ENCODE assay signal across 8 cellular contexts in genomic region chr1:158830904-158831507, GRCh38. TPM values are rescaled to one million over a fixed set of nuclear protein-coding genes. Genes with fewer than 3 reads are reported as not detected.
A peak's percentile ranks its signal among the peaks of the same experiment; 100 is the strongest.
DNase-seq lines count a peak whose midpoint lies in the region; ATAC-seq and TF ChIP-seq lines count a peak whose summit lies in the region.

MNDA (plus strand) TSS chr1:158831351; CDS start chr1:158842154, 10,803 bp downstream.

- ATAC-seq in activated naive CD8-positive, alpha-beta T cell treated with anti-CD3 and anti-CD28 coated beads, Interleukin-2, amount 50 U/mL, for 24 hours = no peak
- ATAC-seq in HG03066 (IDR thresholded peaks at IDR 0.05; ENCODE audit: low read depth, unreplicated experiment) = peak; percentile 90
- no peak for ATAC-seq in thoracic aorta (ENCODE audit: insufficient number of reproducible peaks, low FRiP score, low read depth)
- no peak for ATAC-seq in T-cell (replicated peaks in 1 of 4)
- ATAC-seq in gastroesophageal sphincter = no peak

- H3K36me3 ChIP-seq in thoracic aorta (no peaks in the 10 kb centered on the region), esophagus muscularis mucosa (no peaks in the 10 kb centered on the region), gastroesophageal sphincter (no peaks in the 10 kb centered on the region)

- peaks cover 2% of the 10 kb centered on the region for H3K4me1 Mint-ChIP-seq in activated naive CD8-positive, alpha-beta T cell (ENCODE audit: low read depth)
- H3K4me1 Mint-ChIP-seq in activated naive CD8-positive, alpha-beta T cell treated with anti-CD3 and anti-CD28 coated beads, Interleukin-2, amount 50 U/mL, for 24 hours = peaks cover 12% of the 10 kb centered on the region
- H3K4me1 Mint-ChIP-seq in activated T-helper 2 cell treated with anti-CD3 and anti-CD28 coated beads, Interferon-gamma antibody, Interleukin-2, Interleukin-4, amounts not matched to agents 10 μg/mL and 5 μg/mL and 100 μg/mL, durations not matched to agents 14 hours and 24 hours and 36 hours (ENCODE audit: low read depth) = peaks cover 20% of the 10 kb centered on the region
- H3K4me1 Mint-ChIP-seq in T-cell = peaks cover 0 to 12% (median 4%) of the 10 kb centered on the region in 3 donors

- TF ChIP-seq POLR2A in esophagus muscularis mucosa (IDR thresholded peaks at IDR 0.05; ENCODE audit: low read depth) (no peak), gastroesophageal sphincter (IDR thresholded peaks at IDR 0.05) (no peak)

- no peaks in the 10 kb centered on the region for H3K27me3 Mint-ChIP-seq in activated naive CD8-positive, alpha-beta T cell
- H3K27me3 Mint-ChIP-seq in activated naive CD8-positive, alpha-beta T cell treated with anti-CD3 and anti-CD28 coated beads, Interleukin-2, amount 50 U/mL, for 24 hours = peaks cover 3% of the 10 kb centered on the region
- no peaks in the 10 kb centered on the region for H3K27me3 Mint-ChIP-seq in activated T-helper 2 cell treated with anti-CD3 and anti-CD28 coated beads, Interferon-gamma antibody, Interleukin-2, Interleukin-4, amounts not matched to agents 10 μg/mL and 5 μg/mL and 100 μg/mL, durations not matched to agents 14 hours and 24 hours and 36 hours (ENCODE audit: low read depth)
- peaks cover 0 to 3% of the 10 kb centered on the region in 2 donors for H3K27me3 Mint-ChIP-seq in T-cell

- TF ChIP-seq EP300 in esophagus muscularis mucosa (IDR thresholded peaks at IDR 0.05) (no peak), gastroesophageal sphincter (IDR thresholded peaks at IDR 0.05) (no peak)

- 63% methylated on average over 5 of the region's 5 CpGs for WGBS in esophagus muscularis mucosa
- WGBS in gastroesophageal sphincter (ENCODE audit: low coverage in 1 of 2), 2 donors = 72 to 76% methylated on average over 5 of the region's 5 CpGs

- POLR2A ChIA-PET in T-cell (lab: Charles Lee) = no interaction called here

- H3K27ac ChIP-seq in thoracic aorta (no peak within 1 kb of the TSS), esophagus muscularis mucosa (replicated peaks in 1 of 4) (no peak within 1 kb of the TSS), gastroesophageal sphincter (no peak within 1 kb of the TSS)

- H3K4me1 ChIP-seq in thoracic aorta (ENCODE audit: control insufficient read depth in 1 of 2, low read depth in 2 of 2) = no peaks in the 10 kb centered on the region
- H3K4me1 ChIP-seq in esophagus muscularis mucosa = no peaks in the 10 kb centered on the region
- H3K4me1 ChIP-seq in gastroesophageal sphincter = no peaks in the 10 kb centered on the region

- intact Hi-C loops in activated T-helper 2 cell treated with anti-CD3 and anti-CD28 coated beads, Interferon-gamma antibody, Interleukin-2, Interleukin-4, amounts not matched to agents 10 μg/mL and 5 μg/mL and 100 μg/mL, durations not matched to agents 14 hours and 24 hours and 36 hours (cut with micrococcal nuclease) = loop anchor here (1.0 to 5.0 kb wide), 3 partner anchors 12 to 629 kb away; no protein-coding TSS in a partner anchor
- intact Hi-C loops in esophagus muscularis mucosa (cut with DNase I) = no loop called here

- H3K4me3 ChIP-seq in thoracic aorta (peak within 1 kb of the TSS; percentile 20), esophagus muscularis mucosa (peak within 1 kb of the TSS in 1 of 4 donors; percentile 36), gastroesophageal sphincter (no peak within 1 kb of the TSS)

- H3K27me3 ChIP-seq in thoracic aorta (replicated peaks; ENCODE audit: insufficient read depth) (no peaks in the 10 kb centered on the region), esophagus muscularis mucosa (no peaks in the 10 kb centered on the region), gastroesophageal sphincter (no peaks in the 10 kb centered on the region)

- H3K9me3 Mint-ChIP-seq in activated naive CD8-positive, alpha-beta T cell (ENCODE audit: low read depth) = peaks cover 7% of the 10 kb centered on the region
- peaks cover 24% of the 10 kb centered on the region for H3K9me3 Mint-ChIP-seq in activated naive CD8-positive, alpha-beta T cell treated with anti-CD3 and anti-CD28 coated beads, Interleukin-2, amount 50 U/mL, for 24 hours
- H3K9me3 Mint-ChIP-seq in activated T-helper 2 cell treated with anti-CD3 and anti-CD28 coated beads, Interferon-gamma antibody, Interleukin-2, Interleukin-4, amounts not matched to agents 10 μg/mL and 5 μg/mL and 100 μg/mL, durations not matched to agents 14 hours and 24 hours and 36 hours = peaks cover 45% of the 10 kb centered on the region
- H3K9me3 Mint-ChIP-seq in T-cell = peaks cover 10 to 16% (median 15%) of the 10 kb centered on the region in 3 donors

- CTCF ChIA-PET in T-cell (lab: Charles Lee) = no interaction called here

- H3K27ac Mint-ChIP-seq in activated naive CD8-positive, alpha-beta T cell = peak within 1 kb of the TSS; percentile 17
- no peak within 1 kb of the TSS for H3K27ac Mint-ChIP-seq in activated naive CD8-positive, alpha-beta T cell treated with anti-CD3 and anti-CD28 coated beads, Interleukin-2, amount 50 U/mL, for 24 hours
- H3K27ac Mint-ChIP-seq in activated T-helper 2 cell treated with anti-CD3 and anti-CD28 coated beads, Interferon-gamma antibody, Interleukin-2, Interleukin-4, amounts not matched to agents 10 μg/mL and 5 μg/mL and 100 μg/mL, durations not matched to agents 14 hours and 24 hours and 36 hours = peak within 1 kb of the TSS; percentile 64
- no peak within 1 kb of the TSS for H3K27ac Mint-ChIP-seq in T-cell

- H3K4me3 Mint-ChIP-seq in activated naive CD8-positive, alpha-beta T cell = no peak within 1 kb of the TSS
- H3K4me3 Mint-ChIP-seq in activated naive CD8-positive, alpha-beta T cell treated with anti-CD3 and anti-CD28 coated beads, Interleukin-2, amount 50 U/mL, for 24 hours = no peak within 1 kb of the TSS
- no peak within 1 kb of the TSS for H3K4me3 Mint-ChIP-seq in activated T-helper 2 cell treated with anti-CD3 and anti-CD28 coated beads, Interferon-gamma antibody, Interleukin-2, Interleukin-4, amounts not matched to agents 10 μg/mL and 5 μg/mL and 100 μg/mL, durations not matched to agents 14 hours and 24 hours and 36 hours (ENCODE audit: low read depth)
- no peak within 1 kb of the TSS for H3K4me3 Mint-ChIP-seq in T-cell

- peaks cover 3% of the 10 kb centered on the region for H3K36me3 Mint-ChIP-seq in activated naive CD8-positive, alpha-beta T cell
- H3K36me3 Mint-ChIP-seq in activated naive CD8-positive, alpha-beta T cell treated with anti-CD3 and anti-CD28 coated beads, Interleukin-2, amount 50 U/mL, for 24 hours (ENCODE audit: low read depth) = peaks cover 7% of the 10 kb centered on the region
- H3K36me3 Mint-ChIP-seq in activated T-helper 2 cell treated with anti-CD3 and anti-CD28 coated beads, Interferon-gamma antibody, Interleukin-2, Interleukin-4, amounts not matched to agents 10 μg/mL and 5 μg/mL and 100 μg/mL, durations not matched to agents 14 hours and 24 hours and 36 hours (ENCODE audit: low read depth) = peaks cover 19% of the 10 kb centered on the region
- no peaks in the 10 kb centered on the region for H3K36me3 Mint-ChIP-seq in T-cell

- DNase-seq in activated naive CD8-positive, alpha-beta T cell treated with anti-CD3 and anti-CD28 coated beads, Interleukin-2, amount 50 U/mL, for 24 hours = no peak
- DNase-seq in activated T-helper 2 cell treated with anti-CD3 and anti-CD28 coated beads, Interferon-gamma antibody, Interleukin-2, Interleukin-4, amounts not matched to agents 10 μg/mL and 5 μg/mL and 100 μg/mL, durations not matched to agents 14 hours and 24 hours and 36 hours (ENCODE audit: low spot score) = no peak
- DNase-seq in thoracic aorta (ENCODE audit: low spot score) (no peak), T-cell (no peak), esophagus muscularis mucosa (ENCODE audit: extremely low spot score) (no peak)

- TF ChIP-seq CTCF in thoracic aorta (IDR thresholded peaks at IDR 0.05) (no peak), esophagus muscularis mucosa (IDR thresholded peaks at IDR 0.05) (no peak), gastroesophageal sphincter (IDR thresholded peaks at IDR 0.05) (no peak)

- no peaks in the 10 kb centered on the region for H3K9me3 ChIP-seq in thoracic aorta
- H3K9me3 ChIP-seq in esophagus muscularis mucosa = peaks cover 0 to 6% (median 0%) of the 10 kb centered on the region in 4 donors
- peaks cover 0 to 12% (median 0%) of the 10 kb centered on the region in 3 donors for H3K9me3 ChIP-seq in gastroesophageal sphincter

RNA-seq across cellular contexts. Expression of gene MNDA, which starts in this region (rescaled TPM):
- not detected in 2 replicates for total RNA-seq in activated T-helper 2 cell treated with anti-CD3 and anti-CD28 coated beads, Interferon-gamma antibody, Interleukin-2, Interleukin-4, amounts not matched to agents 10 μg/mL and 5 μg/mL and 100 μg/mL, durations not matched to agents 14 hours and 24 hours and 36 hours
- total RNA-seq in thoracic aorta (10 to 100 TPM; 11.0 to 12.7 TPM), T-cell (1 to 10 TPM in 1 of 5 donors, under 1 TPM in 4; 0.20 to 1.2 (median 0.61) TPM), esophagus muscularis mucosa (10 to 100 TPM in 1 of 4 donors, 1 to 10 TPM in 3; 2.1 to 19.7 (median 3.2) TPM), gastroesophageal sphincter (10 to 100 TPM in 1 of 4 donors, 1 to 10 TPM in 1, under 1 TPM in 1, not detected in 1; 0.73 to 10.5 (median 8.6) TPM)

Comparison
In these comparisons a context has a peak if more than half of its experiments do, and no peak if none do; other contexts are left out.
1. H3K27ac Mint-ChIP-seq: peak in activated naive CD8-positive, alpha-beta T cell (single experiment) and activated T-helper 2 cell treated with anti-CD3 and anti-CD28 coated beads, Interferon-gamma antibody, Interleukin-2, Interleukin-4, amounts not matched to agents 10 μg/mL and 5 μg/mL and 100 μg/mL, durations not matched to agents 14 hours and 24 hours and 36 hours (single experiment); none in activated naive CD8-positive, alpha-beta T cell treated with anti-CD3 and anti-CD28 coated beads, Interleukin-2, amount 50 U/mL, for 24 hours (single experiment) and T-cell (0 of 2).